In genomic region chr12:52235001-52235760, GRCh38 we compare ENCODE assay signal across 1 cellular context.
A peak's percentile ranks its signal among the peaks of the same experiment; 100 is the strongest.
TF ChIP-seq lines count a peak whose summit lies in the region.

No MANE protein-coding gene starts in this region.

TF ChIP-seq in A549, 52 proteins besides CTCF, POLR2A, EP300 and RAD21:
- peak; percentile 0 for TF ChIP-seq MAX (IDR thresholded peaks at IDR 0.05)
- peak; percentile 17 for TF ChIP-seq POLR2AphosphoS2 (conservative IDR thresholded peaks at IDR 0.05; ENCODE audit: low read length)
- no peak for TF ChIP-seq MAZ (IDR thresholded peaks at IDR 0.05; ENCODE audit: borderline replicate concordance, low read depth, low read length)
TF ChIP-seq in A549: peak in this region for 2.
